In the genomic region with DNA sequence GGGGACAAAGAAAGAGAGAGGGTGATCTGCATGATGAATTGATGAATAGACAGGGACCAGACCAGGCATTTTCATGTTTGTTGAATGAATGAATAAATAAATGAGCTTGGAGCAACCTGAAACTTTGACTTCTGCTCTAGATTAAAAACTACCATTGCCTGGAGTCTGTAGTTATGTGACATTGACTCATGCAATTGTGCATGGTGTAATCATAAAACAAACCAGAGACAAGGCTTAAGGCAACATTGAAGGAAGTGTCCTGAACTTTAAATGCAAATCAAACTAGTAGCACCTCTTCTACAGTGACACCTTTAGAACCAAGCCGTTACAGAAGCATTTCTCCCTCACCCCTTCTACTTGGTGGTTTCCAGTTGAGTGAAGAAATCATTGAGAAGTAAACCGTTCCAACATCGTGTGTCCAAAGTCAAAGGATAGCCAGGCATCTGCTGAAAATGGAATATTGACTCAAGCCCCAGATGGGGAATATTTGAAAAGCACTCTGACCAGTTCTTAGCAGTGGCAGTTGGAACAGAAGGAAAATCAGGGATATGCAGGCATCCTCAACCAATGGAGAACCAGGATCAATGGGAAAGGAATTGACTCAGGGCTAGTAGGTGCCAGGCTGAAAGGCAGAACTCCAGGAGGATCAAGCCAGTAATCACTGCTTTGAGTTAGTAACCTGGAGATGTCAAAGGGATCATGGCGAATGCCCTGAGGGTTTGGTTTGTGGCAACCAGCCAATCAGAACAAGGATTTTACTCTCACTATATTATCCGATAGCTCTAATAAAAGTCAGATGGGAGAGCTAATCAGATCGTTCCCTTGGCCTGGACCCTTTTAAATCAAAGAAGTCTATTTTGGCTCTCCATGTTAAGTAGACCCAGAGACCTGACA, we compare ENCODE assay signal across 15 cellular contexts.
A peak's percentile ranks its signal among the peaks of the same experiment; 100 is the strongest.
DNase-seq lines count a peak whose midpoint lies in the region; ATAC-seq, FAIRE-seq and TF ChIP-seq lines count a peak whose summit lies in the region.
"Had no signal": no experiment of that assay in that cellular context is flagged by ENCODE, and none has a peak within 500 bp of the region (broad histone marks: within the 10 kb centered on the region; RNA-seq: fewer than 3 reads in every experiment).

No MANE protein-coding gene starts in this region.

- ATAC-seq in pancreas: peak; percentile 15 to 49 (median 38)
- ATAC-seq: K562, Panc1 had no signal

- H3K27me3 ChIP-seq in pancreas (no peaks in the 10 kb centered on the region), small intestine (ENCODE audit: control insufficient read depth in 2 of 2, insufficient read depth in 2 of 2, low read length in 2 of 2) (peaks cover 0 to 2% of the 10 kb centered on the region in 2 donors)
- H3K27me3 ChIP-seq: BLaER1 had no signal

- in situ Hi-C loops in Caki2 (cut with HindIII; ENCODE audit: low pct_unique_long_range_greater_than_20kb, low sequenced_read_pairs): no loop called here

- H3K4me1 ChIP-seq in pancreas: peaks cover 0 to 12% (median 10%) of the 10 kb centered on the region in 3 donors
- no peaks in the 10 kb centered on the region for H3K4me1 ChIP-seq in small intestine (ENCODE audit: control insufficient read depth in 2 of 2, insufficient read depth in 1 of 2, low read depth in 1 of 2, low read length in 1 of 2)
- H3K4me1 ChIP-seq: BLaER1 had no signal

- H3K27ac ChIP-seq in pancreas (no peak overlapping the region), small intestine (ENCODE audit: low read depth in 1 of 2, low read length in 1 of 2) (no peak overlapping the region)
- H3K27ac ChIP-seq: BLaER1 had no signal

- no peak overlapping the region for H3K4me3 ChIP-seq in pancreas
- no peak overlapping the region for H3K4me3 ChIP-seq in small intestine (ENCODE audit: low read depth in 1 of 2, low read length in 2 of 2)
- H3K4me3 ChIP-seq: BLaER1, K562 had no signal

- TF ChIP-seq CTCF in pancreas (IDR thresholded peaks at IDR 0.05): no peak

- FAIRE-seq in pancreas (lab: Jason Lieb, UNC) (no peak), small intestine (lab: Jason Lieb, UNC) (no peak)
- FAIRE-seq: K562 had no signal

- WGBS in pancreas, 2 donors: 50% methylated on average over 6 of the region's 6 CpGs
- 48 to 72% (median 55%) methylated on average over 6 of the region's 6 CpGs for WGBS in small intestine, 3 donors

- intact Hi-C loops in pancreas (cut with DNase I): no loop called here

- DNase-seq in Caki2 (ENCODE audit: low read depth): peak; percentile 5
- DNase-seq in NCI-H446 (lab: John Stamatoyannopoulos, UW): peak; percentile 52 to 71
- DNase-seq in cerebellar cortex (ENCODE audit: low spot score): peak; percentile 38
- DNase-seq in pancreas: peak in 1 of 6 donors; percentile 8
- DNase-seq in ecto neural progenitor cell (ENCODE audit: low spot score): no peak
- DNase-seq in HCEC 1CT: no peak
- no peak for DNase-seq in small intestine
- DNase-seq: DMS153, EL, GOT3, NCI-H345, SHP77 had no signal

- no peaks in the 10 kb centered on the region for H3K36me3 ChIP-seq in pancreas
- no peaks in the 10 kb centered on the region for H3K36me3 ChIP-seq in small intestine (ENCODE audit: control insufficient read depth in 2 of 2, insufficient read depth in 2 of 2, low read length in 2 of 2)
- H3K36me3 ChIP-seq: BLaER1 had no signal

- no peaks in the 10 kb centered on the region for H3K9me3 ChIP-seq in pancreas
- H3K9me3 ChIP-seq in small intestine (ENCODE audit: control insufficient read depth, low read depth): no peaks in the 10 kb centered on the region
- H3K9me3 ChIP-seq: BLaER1 had no signal

Comparison
In these comparisons a context has a peak if more than half of its experiments do, and no peak if none do; other contexts are left out.
1. DNase-seq: peak in Caki2 (single experiment), NCI-H446 (2 of 2) and cerebellar cortex (single experiment); none in ecto neural progenitor cell (single experiment), HCEC 1CT (single experiment) and small intestine (single experiment).